In the genomic region with DNA sequence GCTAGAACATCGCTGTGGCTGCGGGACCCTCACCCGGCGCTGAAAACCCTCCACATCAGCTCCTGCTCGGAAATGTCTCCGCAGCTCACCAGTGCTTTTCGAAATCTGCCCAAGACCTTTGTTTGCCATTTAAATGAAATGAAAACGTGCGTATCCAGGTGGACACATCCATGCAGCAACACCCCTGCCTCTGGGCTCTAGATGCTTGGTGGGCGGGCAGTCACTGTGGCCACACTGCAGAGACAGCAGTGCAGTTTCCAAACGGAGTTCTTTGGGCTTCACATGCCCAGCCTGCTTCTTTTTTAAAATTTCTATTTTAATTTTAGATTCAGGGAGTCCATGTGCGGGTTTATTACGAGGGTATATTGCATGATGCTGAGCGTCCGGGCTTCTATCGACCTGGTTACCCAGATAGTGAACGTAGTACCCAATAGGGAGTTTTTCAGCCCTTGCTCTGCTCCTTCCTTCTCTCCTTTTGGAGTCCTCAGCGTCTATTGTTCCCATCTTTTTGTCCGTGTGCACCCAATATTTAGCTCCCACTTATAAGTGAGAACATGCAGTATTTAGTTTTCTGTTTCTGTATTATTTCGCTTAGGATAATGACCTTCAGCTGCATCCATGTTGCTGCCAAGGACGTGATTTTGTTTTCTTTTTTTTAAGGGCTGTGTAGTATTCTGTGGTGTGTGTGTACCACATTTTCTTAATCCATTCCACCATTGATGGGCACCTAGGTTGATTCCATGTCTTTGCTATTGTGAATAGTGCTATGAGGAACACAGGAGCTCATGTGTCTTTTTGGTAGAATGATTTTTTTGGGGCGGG, we compare ENCODE assay signal across 8 cellular contexts. TPM values are rescaled to one million over a fixed set of nuclear protein-coding genes. Genes with fewer than 3 reads are reported as not detected.
DNase-seq lines count a peak whose midpoint lies in the region; ATAC-seq and TF ChIP-seq lines count a peak whose summit lies in the region.

No MANE protein-coding gene starts in this region.

- 0 out of 2 replicates have a peak, but pooled peaks cover 3% of the 10 kb centered on the region for H3K9me3 ChIP-seq in SJSA1 (replicated peaks)
- H3K9me3 ChIP-seq in iPS-15b (ENCODE audit: control insufficient read depth, insufficient read depth, low read length) = no peaks in the 10 kb centered on the region
- no peaks in the 10 kb centered on the region for H3K9me3 ChIP-seq in thyroid gland

- no peak for ATAC-seq in stimulated activated effector memory CD8-positive, alpha-beta T cell treated with anti-CD3 and anti-CD28 coated beads, Interleukin-12 subunit alpha, Interleukin-12 subunit beta, amount 100 ng/mL, for 72 hours

- no peaks in the 10 kb centered on the region for H3K9me3 Mint-ChIP-seq in HFFc6
- no peaks in the 10 kb centered on the region for H3K9me3 Mint-ChIP-seq in stimulated activated effector memory CD8-positive, alpha-beta T cell treated with anti-CD3 and anti-CD28 coated beads, Interleukin-12 subunit alpha, Interleukin-12 subunit beta, amount 100 ng/mL, for 72 hours

- no peaks in the 10 kb centered on the region for H3K36me3 ChIP-seq in SJSA1
- H3K36me3 ChIP-seq in iPS-15b (ENCODE audit: control insufficient read depth, insufficient read depth, low read length) = peaks cover 2% of the 10 kb centered on the region
- no peaks in the 10 kb centered on the region for H3K36me3 ChIP-seq in thyroid gland

- TF ChIP-seq CTCF in HFFc6 (IDR thresholded peaks at IDR 0.05) (no peak), thyroid gland (IDR thresholded peaks at IDR 0.05) (no peak)

- no peak for TF ChIP-seq POLR2A in thyroid gland (IDR thresholded peaks at IDR 0.05)

- no peak overlapping the region for H3K27ac ChIP-seq in SJSA1
- H3K27ac ChIP-seq in thyroid gland = no peak overlapping the region

- H3K4me3 Mint-ChIP-seq in HFFc6 = peak overlapping the region; percentile 88
- H3K4me3 Mint-ChIP-seq in stimulated activated effector memory CD8-positive, alpha-beta T cell treated with anti-CD3 and anti-CD28 coated beads, Interleukin-12 subunit alpha, Interleukin-12 subunit beta, amount 100 ng/mL, for 72 hours = peak overlapping the region; percentile 71

- peaks cover 56% of the 10 kb centered on the region for H3K27me3 Mint-ChIP-seq in HFFc6 (ENCODE audit: insufficient read depth)

- peaks cover 37% of the 10 kb centered on the region for H3K4me1 Mint-ChIP-seq in HFFc6 (ENCODE audit: low read depth)
- peaks cover 46% of the 10 kb centered on the region for H3K4me1 Mint-ChIP-seq in stimulated activated effector memory CD8-positive, alpha-beta T cell treated with anti-CD3 and anti-CD28 coated beads, Interleukin-12 subunit alpha, Interleukin-12 subunit beta, amount 100 ng/mL, for 72 hours

- peaks cover 9% of the 10 kb centered on the region for H3K4me1 ChIP-seq in SJSA1 (replicated peaks)
- H3K4me1 ChIP-seq in iPS-15b (ENCODE audit: control insufficient read depth, insufficient read depth, low read length) = peaks cover 4% of the 10 kb centered on the region
- peaks cover 36 to 39% of the 10 kb centered on the region in 2 donors for H3K4me1 ChIP-seq in thyroid gland

- 30 to 31% methylated on average over 22 of the region's 22 CpGs for WGBS in thyroid gland, 2 donors

- intact Hi-C loops in thyroid gland (cut with DNase I) = no loop called here

- peak overlapping the region; percentile 62; the same call in 1 of the 2 replicates for H3K27ac Mint-ChIP-seq in HFFc6
- no peak overlapping the region for H3K27ac Mint-ChIP-seq in stimulated activated effector memory CD8-positive, alpha-beta T cell treated with anti-CD3 and anti-CD28 coated beads, Interleukin-12 subunit alpha, Interleukin-12 subunit beta, amount 100 ng/mL, for 72 hours

- H3K9ac ChIP-seq in iPS-15b (ENCODE audit: low read depth, low read length) = peak overlapping the region; percentile 5

- H3K27me3 ChIP-seq in SJSA1 (replicated peaks) = peaks cover 6% of the 10 kb centered on the region; the same call in 1 of the 2 replicates
- H3K27me3 ChIP-seq in iPS-15b (ENCODE audit: control insufficient read depth, insufficient read depth, low read length) = peaks cover 32% of the 10 kb centered on the region
- H3K27me3 ChIP-seq in thyroid gland = peaks cover 15% of the 10 kb centered on the region

- no peak for DNase-seq in HFFc6
- no peak for DNase-seq in SJSA1 (ENCODE audit: low read depth in 1 of 2, low spot score in 2 of 2)
- DNase-seq in stimulated activated effector memory CD8-positive, alpha-beta T cell treated with anti-CD3 and anti-CD28 coated beads, Interleukin-12 subunit alpha, Interleukin-12 subunit beta, amount 100 ng/mL, for 72 hours (ENCODE audit: low spot score in 2 of 2) = no peak
- no peak for DNase-seq in NCI-H2196 (lab: John Stamatoyannopoulos, UW; ENCODE audit: unreplicated experiment)
- no peak for DNase-seq in NOMO-1 (lab: John Stamatoyannopoulos, UW; ENCODE audit: unreplicated experiment in 2 of 2)
- DNase-seq in NK-92 treated with Interleukin-12 subunit alpha and Interleukin-12 subunit beta, amount 100 ng/mL, for 24 hours (lab: John Stamatoyannopoulos, UW) = no peak
- no peak for DNase-seq in thyroid gland

- no peaks in the 10 kb centered on the region for H3K36me3 Mint-ChIP-seq in HFFc6 (ENCODE audit: low read depth)
- no peaks in the 10 kb centered on the region for H3K36me3 Mint-ChIP-seq in stimulated activated effector memory CD8-positive, alpha-beta T cell treated with anti-CD3 and anti-CD28 coated beads, Interleukin-12 subunit alpha, Interleukin-12 subunit beta, amount 100 ng/mL, for 72 hours

- H3K4me3 ChIP-seq in SJSA1 (peak overlapping the region; percentile 46), iPS-15b (ENCODE audit: low read depth, low read length) (peak overlapping the region; percentile 93), thyroid gland (replicated peaks in 1 of 3) (peak overlapping the region in 1 of 3 donors; percentile 36)

RNA-seq across cellular contexts. Expression of a gene that starts 4.8 kb away (rescaled TPM):
- total RNA-seq in HFFc6 (2021; fragmentation: NEBNext Ultra II Directional; extraction: Animal tissue kit (Norgen Biotek cat#: 25700)) = 1 to 10 TPM in 3 of 6 experiments, under 1 TPM in 3; 0.14 to 1.3 (median 0.90) TPM
- total RNA-seq in SJSA1 (2014; rRNA removed; shearing (Covaris generic)) = 33.1 and 49.5 TPM in 2 replicates
- 1 to 10 TPM in 3 of 4 donors, not detected in 1; 1.1 to 6.1 (median 3.5) TPM for total RNA-seq in thyroid gland

RNA-seq across cellular contexts. Expression of a gene that starts 26.5 kb away (rescaled TPM):
- 10 to 100 TPM; 14.9 to 20.1 (median 17.6) TPM for total RNA-seq in HFFc6 (2021; fragmentation: NEBNext Ultra II Directional; extraction: Animal tissue kit (Norgen Biotek cat#: 25700))
- total RNA-seq in SJSA1 (2014; rRNA removed; shearing (Covaris generic)) = 9.5 and 16.1 TPM in 2 replicates
- total RNA-seq in thyroid gland = 10 to 100 TPM; 19.6 to 41.8 (median 34.4) TPM
